ENCODE assay signal across 26 cellular contexts in genomic region chr13:22773475-22773874, GRCh38.
"Had no signal": no experiment of that assay in that cellular context is flagged by ENCODE, and none has a peak within 500 bp of the region (broad histone marks: within the 10 kb centered on the region; RNA-seq: fewer than 3 reads in every experiment).

No MANE protein-coding gene starts in this region.

- H3K36me3 Mint-ChIP-seq: activated naive CD4-positive, alpha-beta T cell treated with anti-CD3 and anti-CD28 coated beads, Interleukin-2, amount 10 ng/mL, durations not matched to agents 7 days and 5 days; activated naive CD4-positive, alpha-beta T cell treated with anti-CD3 and anti-CD28 coated beads, Interleukin-2, amount 50 U/mL, for 72 hours; activated naive CD8-positive, alpha-beta T cell treated with anti-CD3 and anti-CD28 coated beads, Interleukin-2, amount 10 ng/mL, durations not matched to agents 7 days and 5 days had no signal

- DNase-seq: activated CD4-positive, alpha-beta memory T cell treated with anti-CD3 and anti-CD28 coated beads, Interleukin-2, amount 10 ng/mL, durations not matched to agents 7 days and 5 days; activated CD4-positive, alpha-beta T cell treated with anti-CD3 and anti-CD28 coated beads for 36 hours; activated CD4-positive, alpha-beta T cell treated with anti-CD3 and anti-CD28 coated beads, Interleukin-2, amount 10 ng/mL, durations not matched to agents 7 days and 5 days; activated CD4-positive, alpha-beta T cell treated with anti-CD3 and anti-CD28 coated beads, Interleukin-2, amount 50 U/mL, for 4 hours; activated CD4-positive, CD25-positive, alpha-beta regulatory T cell; activated CD4-positive, CD25-positive, alpha-beta regulatory T cell treated with anti-CD3 and anti-CD28 coated beads, Interleukin-2, amount 50 U/mL, for 72 hours; activated CD8-positive, alpha-beta memory T cell treated with anti-CD3 and anti-CD28 coated beads, Interleukin-2, amount 50 U/mL, for 48 hours; activated gamma-delta T cell; activated naive CD4-positive, alpha-beta T cell; activated naive CD4-positive, alpha-beta T cell treated with anti-CD3 and anti-CD28 coated beads, Interleukin-2, amount 10 ng/mL, durations not matched to agents 7 days and 5 days; activated naive CD8-positive, alpha-beta T cell treated with anti-CD3 and anti-CD28 coated beads, Interleukin-2, amount 10 ng/mL, durations not matched to agents 7 days and 5 days; activated T-cell treated with anti-CD3 and anti-CD28 coated beads for 4 hours; activated T-cell treated with anti-CD3 and anti-CD28 coated beads, Interleukin-2, amount 50 U/mL, for 24 hours; activated T-cell treated with anti-CD3 and anti-CD28 coated beads, Interleukin-2, amount 50 U/mL, for 72 hours; brain microvascular endothelial cell; caudate nucleus; cortex of kidney; dermis blood vessel endothelial cell; effector CD4-positive, alpha-beta T cell; effector memory CD8-positive, alpha-beta T cell; erythroblast; foreskin keratinocyte; glutamatergic neuron; T-helper 2 cell had no signal

- H3K4me3 Mint-ChIP-seq: activated CD4-positive, alpha-beta memory T cell treated with anti-CD3 and anti-CD28 coated beads, Interleukin-2, amount 10 ng/mL, durations not matched to agents 7 days and 5 days; activated CD4-positive, alpha-beta T cell treated with anti-CD3 and anti-CD28 coated beads for 36 hours; activated CD4-positive, alpha-beta T cell treated with anti-CD3 and anti-CD28 coated beads, Interleukin-2, amount 10 ng/mL, durations not matched to agents 7 days and 5 days; activated naive CD4-positive, alpha-beta T cell treated with anti-CD3 and anti-CD28 coated beads, Interleukin-2, amount 10 ng/mL, durations not matched to agents 7 days and 5 days; activated naive CD8-positive, alpha-beta T cell treated with anti-CD3 and anti-CD28 coated beads, Interleukin-2, amount 10 ng/mL, durations not matched to agents 7 days and 5 days; activated T-cell treated with anti-CD3 and anti-CD28 coated beads, Interleukin-2, amount 50 U/mL, for 24 hours; activated T-cell treated with anti-CD3 and anti-CD28 coated beads, Interleukin-2, amount 50 U/mL, for 72 hours; effector memory CD8-positive, alpha-beta T cell had no signal

- ATAC-seq: activated CD4-positive, alpha-beta T cell treated with anti-CD3 and anti-CD28 coated beads for 36 hours; activated naive CD4-positive, alpha-beta T cell treated with anti-CD3 and anti-CD28 coated beads, Interleukin-2, amount 50 U/mL, for 72 hours; activated T-cell treated with anti-CD3 and anti-CD28 coated beads, Interleukin-2, amount 50 U/mL, for 72 hours; effector memory CD8-positive, alpha-beta T cell; foreskin keratinocyte; gastroesophageal sphincter had no signal

- H3K27ac Mint-ChIP-seq: activated CD4-positive, alpha-beta memory T cell treated with anti-CD3 and anti-CD28 coated beads, Interleukin-2, amount 10 ng/mL, durations not matched to agents 7 days and 5 days; activated CD4-positive, alpha-beta T cell treated with anti-CD3 and anti-CD28 coated beads for 36 hours; activated CD4-positive, alpha-beta T cell treated with anti-CD3 and anti-CD28 coated beads, Interleukin-2, amount 10 ng/mL, durations not matched to agents 7 days and 5 days; activated naive CD4-positive, alpha-beta T cell treated with anti-CD3 and anti-CD28 coated beads, Interleukin-2, amount 10 ng/mL, durations not matched to agents 7 days and 5 days; activated naive CD8-positive, alpha-beta T cell treated with anti-CD3 and anti-CD28 coated beads, Interleukin-2, amount 10 ng/mL, durations not matched to agents 7 days and 5 days; activated T-cell treated with anti-CD3 and anti-CD28 coated beads, Interleukin-2, amount 50 U/mL, for 24 hours; activated T-cell treated with anti-CD3 and anti-CD28 coated beads, Interleukin-2, amount 50 U/mL, for 72 hours; effector memory CD8-positive, alpha-beta T cell had no signal

- H3K9me3 Mint-ChIP-seq: activated naive CD4-positive, alpha-beta T cell treated with anti-CD3 and anti-CD28 coated beads, Interleukin-2, amount 10 ng/mL, durations not matched to agents 7 days and 5 days; activated T-cell treated with anti-CD3 and anti-CD28 coated beads, Interleukin-2, amount 50 U/mL, for 24 hours had no signal

- H3K4me1 Mint-ChIP-seq: activated CD4-positive, alpha-beta memory T cell treated with anti-CD3 and anti-CD28 coated beads, Interleukin-2, amount 10 ng/mL, durations not matched to agents 7 days and 5 days; activated CD4-positive, alpha-beta T cell treated with anti-CD3 and anti-CD28 coated beads for 36 hours; activated CD4-positive, alpha-beta T cell treated with anti-CD3 and anti-CD28 coated beads, Interleukin-2, amount 10 ng/mL, durations not matched to agents 7 days and 5 days; activated naive CD4-positive, alpha-beta T cell treated with anti-CD3 and anti-CD28 coated beads, Interleukin-2, amount 10 ng/mL, durations not matched to agents 7 days and 5 days; activated naive CD8-positive, alpha-beta T cell treated with anti-CD3 and anti-CD28 coated beads, Interleukin-2, amount 10 ng/mL, durations not matched to agents 7 days and 5 days had no signal

- H3K27me3 Mint-ChIP-seq: activated CD4-positive, alpha-beta memory T cell treated with anti-CD3 and anti-CD28 coated beads, Interleukin-2, amount 10 ng/mL, durations not matched to agents 7 days and 5 days; activated CD4-positive, alpha-beta T cell treated with anti-CD3 and anti-CD28 coated beads, Interleukin-2, amount 10 ng/mL, durations not matched to agents 7 days and 5 days; activated naive CD4-positive, alpha-beta T cell treated with anti-CD3 and anti-CD28 coated beads, Interleukin-2, amount 10 ng/mL, durations not matched to agents 7 days and 5 days; activated naive CD8-positive, alpha-beta T cell treated with anti-CD3 and anti-CD28 coated beads, Interleukin-2, amount 10 ng/mL, durations not matched to agents 7 days and 5 days had no signal
